In the genomic region with DNA sequence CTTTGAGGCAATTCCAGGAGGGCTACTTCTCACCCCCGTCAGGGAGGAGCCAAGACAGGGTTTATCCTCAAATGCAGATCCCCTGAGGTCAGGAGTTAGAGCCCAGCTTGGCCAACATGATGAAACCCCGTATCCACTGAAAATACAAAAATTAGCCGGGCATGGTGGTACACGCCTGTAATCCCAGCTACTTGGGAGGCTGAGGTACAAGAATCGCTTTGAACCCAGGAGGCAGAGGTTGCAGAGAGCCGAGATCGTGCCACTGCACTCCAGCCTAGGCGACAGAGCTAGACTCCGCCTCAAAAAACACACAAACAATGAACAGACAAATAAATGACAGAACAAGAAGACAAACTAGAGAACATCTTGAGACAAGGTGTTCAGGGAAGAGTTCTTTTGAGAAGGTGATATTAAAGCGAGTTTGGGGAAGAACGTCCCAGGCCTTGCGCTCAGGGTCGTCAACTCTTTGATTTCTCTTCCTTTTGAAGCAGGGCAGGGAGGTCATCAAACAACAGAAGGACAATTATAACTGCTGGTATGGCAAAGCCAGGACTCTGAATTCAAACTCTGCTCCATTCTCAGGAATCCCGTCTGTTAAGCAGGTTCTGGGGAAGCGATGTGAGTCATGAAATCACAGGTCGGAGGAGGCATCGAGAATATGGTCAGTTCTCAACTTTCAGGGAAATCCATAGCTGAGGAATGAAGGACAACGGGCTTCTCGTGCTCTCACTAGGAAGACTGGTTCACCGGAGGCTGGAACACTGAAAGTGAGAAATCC, we compare ENCODE assay signal across 1 cellular context.
TF ChIP-seq lines count a peak whose summit lies in the region.

No MANE protein-coding gene starts in this region.

TF ChIP-seq in IMR-90, 13 proteins besides CTCF, POLR2A, EP300 and RAD21 (continued from another document):
- TF ChIP-seq ELK1 (IDR thresholded peaks at IDR 0.05; ENCODE audit: borderline replicate concordance, low read depth, low read length) (no peak), MAZ (IDR thresholded peaks at IDR 0.05; ENCODE audit: borderline replicate concordance, low read depth, low read length) (no peak), CEBPB (IDR thresholded peaks at IDR 0.05; ENCODE audit: low read depth, low read length) (no peak), RCOR1 (IDR thresholded peaks at IDR 0.05; ENCODE audit: insufficient replicate concordance, low read length) (no peak), CHD1 (IDR thresholded peaks at IDR 0.05; ENCODE audit: low read depth, low read length) (no peak), SMC3 (IDR thresholded peaks at IDR 0.05; ENCODE audit: low read depth, low read length) (no peak)
